In genomic region chr1:222617367-222617951, GRCh38 we compare ENCODE assay signal across 1 cellular context.
A peak's percentile ranks its signal among the peaks of the same experiment; 100 is the strongest.
TF ChIP-seq lines count a peak whose summit lies in the region.

No MANE protein-coding gene starts in this region.

TF ChIP-seq in GM12878, 131 proteins besides CTCF, POLR2A, EP300 and RAD21 (continued from another document and continues in another):
- TF ChIP-seq ZBTB40 (IDR thresholded peaks at IDR 0.05; ENCODE audit: borderline replicate concordance) (0 out of 2 replicates have a peak, but pooled peaks have one; percentile 19), KAT2A (conservative IDR thresholded peaks at IDR 0.05; ENCODE audit: control insufficient read depth, low read depth, low read length) (no peak), SREBF1 (IDR thresholded peaks at IDR 0.05; ENCODE audit: low read length) (no peak), JUND (IDR thresholded peaks at IDR 0.05; ENCODE audit: low read depth, low read length) (no peak), DPF2 (IDR thresholded peaks at IDR 0.05) (peak; percentile 23; the same call in 1 of the 2 replicates), NKRF (conservative IDR thresholded peaks at IDR 0.05) (no peak), USF1 (IDR thresholded peaks at IDR 0.05; ENCODE audit: borderline replicate concordance, extremely low read length, insufficient read depth, low read depth, low read length) (peak; percentile 35), SMAD1 (IDR thresholded peaks at IDR 0.05; ENCODE audit: low read depth, partially characterized antibody) (no peak), MAX (IDR thresholded peaks at IDR 0.05; ENCODE audit: low read depth, low read length) (no peak), CREB1 (IDR thresholded peaks at IDR 0.05; ENCODE audit: low read depth) (peak; percentile 44; the same call in 1 of the 2 replicates), STAT1 (conservative IDR thresholded peaks at IDR 0.05) (no peak), MEF2B (IDR thresholded peaks at IDR 0.05; ENCODE audit: partially characterized antibody, poor library complexity, severe bottlenecking) (peak; percentile 41), RBBP5 (conservative IDR thresholded peaks at IDR 0.05) (no peak), GABPA (IDR thresholded peaks at IDR 0.05; ENCODE audit: low read depth) (no peak), ZNF207 (IDR thresholded peaks at IDR 0.05; ENCODE audit: borderline replicate concordance) (no peak), HDGF (IDR thresholded peaks at IDR 0.05) (peak; percentile 86), SIX5 (IDR thresholded peaks at IDR 0.05; ENCODE audit: low read depth, low read length, severe bottlenecking) (no peak), E4F1 (IDR thresholded peaks at IDR 0.05; ENCODE audit: borderline replicate concordance, partially characterized antibody) (no peak), SMAD5 (IDR thresholded peaks at IDR 0.05; ENCODE audit: low read depth) (no peak), RAD51 (IDR thresholded peaks at IDR 0.05) (peak; percentile 60; the same call in 1 of the 2 replicates), BCL3 (IDR thresholded peaks at IDR 0.05; ENCODE audit: borderline replicate concordance, insufficient read depth, low read depth, low read length, poor library complexity, severe bottlenecking) (no peak), TCF12 (IDR thresholded peaks at IDR 0.05; ENCODE audit: low read depth, low read length) (no peak), SREBF2 (IDR thresholded peaks at IDR 0.05; ENCODE audit: low read length) (no peak), SUPT20H (IDR thresholded peaks at IDR 0.05; ENCODE audit: borderline replicate concordance, control insufficient read depth, low read depth, low read length) (no peak), EGR1 (IDR thresholded peaks at IDR 0.05; ENCODE audit: borderline replicate concordance in 1 of 2, low read depth in 2 of 2, low read length in 2 of 2) (peak in 1 of 2 experiments; percentile 50; a peak in 1 of 3 replicates), RELA (IDR thresholded peaks at IDR 0.05; ENCODE audit: borderline replicate concordance, partially characterized antibody) (no peak), HSF1 (IDR thresholded peaks at IDR 0.05; ENCODE audit: low read depth, low read length) (peak; percentile 47; the same call in 1 of the 2 replicates), NFYA (IDR thresholded peaks at IDR 0.05; ENCODE audit: borderline replicate concordance, low read depth, low read length) (no peak; the same call in 1 of the 2 replicates), NFXL1 (IDR thresholded peaks at IDR 0.05; ENCODE audit: borderline replicate concordance) (peak; percentile 90), BHLHE40 (IDR thresholded peaks at IDR 0.05; ENCODE audit: borderline replicate concordance in 1 of 2, low read depth in 2 of 2, low read length in 1 of 2) (peak; percentile 27 to 51; a peak in 3 of 4 replicates), PKNOX1 (IDR thresholded peaks at IDR 0.05) (peak; percentile 97), ASH2L (IDR thresholded peaks at IDR 0.05; ENCODE audit: borderline replicate concordance, low read depth) (no peak), RELB (IDR thresholded peaks at IDR 0.05; ENCODE audit: low read depth) (no peak), NBN (IDR thresholded peaks at IDR 0.05) (peak; percentile 51; the same call in 1 of the 2 replicates), BCLAF1 (IDR thresholded peaks at IDR 0.05) (no peak), YY1 (IDR thresholded peaks at IDR 0.05; ENCODE audit: low read depth, low read length) (no peak), IKZF1 (conservative IDR thresholded peaks at IDR 0.05) (no peak), PAX8 (IDR thresholded peaks at IDR 0.05) (no peak), KDM1A (IDR thresholded peaks at IDR 0.05; ENCODE audit: borderline replicate concordance) (no peak), BCL11A (IDR thresholded peaks at IDR 0.05; ENCODE audit: low read depth, low read length) (0 out of 2 replicates have a peak, but pooled peaks have one; percentile 5), MTA3 (IDR thresholded peaks at IDR 0.05; ENCODE audit: borderline replicate concordance, low read length) (no peak), CREM (IDR thresholded peaks at IDR 0.05; ENCODE audit: low read depth) (peak; percentile 13; the same call in 1 of the 2 replicates)
